Comparison of ENCODE assay signal across 8 cellular contexts in genomic region chr9:134134949-134135342, GRCh38. TPM values are rescaled to one million over a fixed set of nuclear protein-coding genes. Genes with fewer than 3 reads are reported as not detected.
DNase-seq lines count a peak whose midpoint lies in the region; ATAC-seq and TF ChIP-seq lines count a peak whose summit lies in the region.

No MANE protein-coding gene starts in this region.

- TF ChIP-seq POLR2A in gastroesophageal sphincter (IDR thresholded peaks at IDR 0.05): no peak

- H3K36me3 ChIP-seq in ACC112 (ENCODE audit: insufficient read depth, low read length) (0 out of 2 replicates have a peak, but pooled peaks cover 3% of the 10 kb centered on the region), gastroesophageal sphincter (peaks cover 0 to 4% of the 10 kb centered on the region in 2 donors), skeletal muscle satellite cell (ENCODE audit: insufficient read depth, low read length) (no peaks in the 10 kb centered on the region)

- DNase-seq in T-helper 17 cell (no peak), retina (no peak), NCI-H1048 (lab: John Stamatoyannopoulos, UW) (no peak)

- H3K9ac ChIP-seq in skeletal muscle satellite cell (ENCODE audit: low read depth, low read length): peak overlapping the region; percentile 89

- H3K27me3 ChIP-seq in ACC112 (ENCODE audit: insufficient read depth, low read length): no peaks in the 10 kb centered on the region
- no peaks in the 10 kb centered on the region for H3K27me3 ChIP-seq in gastroesophageal sphincter
- no peaks in the 10 kb centered on the region for H3K27me3 ChIP-seq in skeletal muscle satellite cell (ENCODE audit: control insufficient read depth, insufficient read depth, low read length)

- ATAC-seq in GM19395 (IDR thresholded peaks at IDR 0.05; ENCODE audit: unreplicated experiment): peak; percentile 8
- ATAC-seq in T-helper 17 cell: no peak
- ATAC-seq in gastroesophageal sphincter: no peak
- no peak for ATAC-seq in HG02852 (IDR thresholded peaks at IDR 0.05; ENCODE audit: unreplicated experiment)

- no peak for TF ChIP-seq EP300 in gastroesophageal sphincter (IDR thresholded peaks at IDR 0.05)

- H3K27ac ChIP-seq in ACC112 (ENCODE audit: low read depth, low read length): no peak overlapping the region
- peak overlapping the region; percentile 86 to 96 (median 96) for H3K27ac ChIP-seq in gastroesophageal sphincter

- peak overlapping the region; percentile 100 for H2AFZ ChIP-seq in ACC112 (ENCODE audit: low read length, unreplicated experiment)

- peak overlapping the region; percentile 92 for H3K4me3 Mint-ChIP-seq in T-helper 17 cell

- no peak for TF ChIP-seq CTCF in gastroesophageal sphincter (IDR thresholded peaks at IDR 0.05)

- H3K9me3 ChIP-seq in T-helper 17 cell (ENCODE audit: control insufficient read depth, low read length, poor library complexity, severe bottlenecking) (no peaks in the 10 kb centered on the region), gastroesophageal sphincter (no peaks in the 10 kb centered on the region), skeletal muscle satellite cell (replicated peaks; ENCODE audit: low read length) (no peaks in the 10 kb centered on the region)

- H3K4me3 ChIP-seq in ACC112 (ENCODE audit: low read depth, low read length) (peak overlapping the region; percentile 100), gastroesophageal sphincter (peak overlapping the region; percentile 81 to 97), skeletal muscle satellite cell (ENCODE audit: low read length) (peak overlapping the region; percentile 99)

- peaks cover 34% of the 10 kb centered on the region for H3K4me1 Mint-ChIP-seq in T-helper 17 cell

- no peaks in the 10 kb centered on the region for H3K27me3 Mint-ChIP-seq in T-helper 17 cell

- WGBS in gastroesophageal sphincter (ENCODE audit: low coverage in 1 of 2), 2 donors: 50% methylated on average over 2 of the region's 7 CpGs; no CpG with 5 or more reads in 1 of the 2 donors

- no peaks in the 10 kb centered on the region for H3K36me3 Mint-ChIP-seq in T-helper 17 cell (ENCODE audit: low read depth)

- peak overlapping the region; percentile 85 for H3K27ac Mint-ChIP-seq in T-helper 17 cell

- H3K4me1 ChIP-seq in ACC112 (ENCODE audit: control insufficient read depth, insufficient read depth, low read length, unreplicated experiment) (peaks cover 33% of the 10 kb centered on the region), gastroesophageal sphincter (peaks cover 0 to 75% (median 37%) of the 10 kb centered on the region in 3 donors), skeletal muscle satellite cell (ENCODE audit: control insufficient read depth, insufficient read depth, low read length) (peaks cover 45% of the 10 kb centered on the region)

- H3K79me2 ChIP-seq in ACC112 (ENCODE audit: control insufficient read depth, insufficient read depth, low read length, unreplicated experiment): peaks cover 41% of the 10 kb centered on the region

- peak overlapping the region; percentile 99 for H3K4me2 ChIP-seq in skeletal muscle satellite cell (ENCODE audit: low read length)

RNA-seq across cellular contexts. Expression of gene WDR5, which starts 0.9 kb away (rescaled TPM):
- total RNA-seq in T-helper 17 cell: 10 to 100 TPM; 18.3 to 18.4 TPM
- 10 to 100 TPM; 16.4 to 30.2 (median 24.8) TPM for total RNA-seq in gastroesophageal sphincter
- total RNA-seq in skeletal muscle satellite cell (2012; rRNA removed): 22.3 and 25.1 TPM in 2 replicates

RNA-seq across cellular contexts. Expression of gene RNU6ATAC, which starts 29.4 kb away (rescaled TPM):
- 10 to 100 TPM; 66.4 to 90.1 TPM for total RNA-seq in T-helper 17 cell
- total RNA-seq in gastroesophageal sphincter: not detected
- total RNA-seq in skeletal muscle satellite cell (2012; rRNA removed): not detected in 2 replicates

Comparison
In these comparisons a context has a peak if more than half of its experiments do, and no peak if none do; other contexts are left out.
1. RNA of gene RNU6ATAC, which starts 29.4 kb away (total RNA-seq): 66.4 to 90.1 TPM in T-helper 17 cell; not detected in gastroesophageal sphincter; every median in the first group is over 10 times any median in the second.
2. Peak in every context shown above with its lines, with median percentiles within 50 percentile points of each other: H3K4me3 ChIP-seq.